In the genomic region with DNA sequence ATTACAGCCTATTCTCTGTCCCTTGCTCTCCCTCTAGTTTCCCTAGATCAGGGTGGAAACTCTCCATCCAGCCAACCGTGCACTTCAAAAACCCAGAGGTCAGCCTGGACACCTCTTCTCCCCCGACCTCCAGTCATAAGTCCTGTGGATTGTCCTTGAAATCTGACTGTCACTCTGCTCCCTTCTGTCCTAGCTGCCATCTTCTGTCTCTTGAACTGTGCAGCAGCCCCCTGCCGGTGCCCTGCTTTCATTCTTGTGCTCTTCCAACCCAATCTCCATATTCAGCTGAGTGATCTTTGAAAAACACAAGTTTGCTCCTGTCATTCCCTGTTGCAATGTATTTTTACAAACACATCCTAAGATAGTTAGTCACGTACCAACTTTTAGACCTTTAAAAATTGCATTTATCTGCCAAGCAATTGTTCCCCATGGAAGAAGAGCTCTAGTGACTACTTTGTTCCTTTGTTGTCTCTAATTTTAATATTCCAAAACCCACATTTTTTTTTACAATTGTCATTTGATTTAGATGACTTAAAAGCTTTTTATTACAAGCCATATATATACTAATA, we compare ENCODE assay signal across 1 cellular context.
TF ChIP-seq lines count a peak whose summit lies in the region.

No MANE protein-coding gene starts in this region.

TF ChIP-seq in HEK293, 187 proteins besides CTCF, POLR2A, EP300 and RAD21:
- TF ChIP-seq ZNF174 (tag by site-specific recombination; IDR thresholded peaks at IDR 0.05) (no peak), TRIM28 (IDR thresholded peaks at IDR 0.05; ENCODE audit: borderline replicate concordance, low read length) (no peak), ZNF23 (tag by site-specific recombination; IDR thresholded peaks at IDR 0.05; ENCODE audit: borderline replicate concordance) (no peak), PRDM6 (tag by site-specific recombination; IDR thresholded peaks at IDR 0.05) (no peak), ZFP37 (tag by site-specific recombination; IDR thresholded peaks at IDR 0.05) (no peak), KLF1 (tag by site-specific recombination; IDR thresholded peaks at IDR 0.05) (no peak)
